15 cellular contexts compared by ENCODE assay signal in the genomic region with DNA sequence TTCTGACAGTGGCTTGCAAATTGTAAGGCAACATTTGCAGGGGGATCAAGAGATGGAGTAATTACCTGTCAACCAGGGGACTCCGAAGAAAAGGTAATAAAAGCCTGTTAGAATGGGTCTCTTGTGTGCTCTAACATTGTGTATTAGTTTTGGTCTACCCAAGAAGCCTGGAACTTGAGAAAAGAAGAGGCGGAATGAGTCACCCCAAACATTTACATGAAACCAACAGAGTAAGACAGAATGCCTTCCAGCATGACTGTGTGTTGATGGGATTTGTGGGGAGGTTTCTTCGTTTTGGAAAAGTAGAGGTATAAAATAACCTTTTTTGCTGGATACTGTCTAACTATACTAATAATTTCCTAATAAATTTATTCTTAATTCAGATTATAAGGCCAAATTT. TPM values are rescaled to one million over a fixed set of nuclear protein-coding genes. Genes with fewer than 3 reads are reported as not detected.
DNase-seq lines count a peak whose midpoint lies in the region; ATAC-seq and TF ChIP-seq lines count a peak whose summit lies in the region.
"Had no signal": no experiment of that assay in that cellular context is flagged by ENCODE, and none has a peak within 500 bp of the region (broad histone marks: within the 10 kb centered on the region; RNA-seq: fewer than 3 reads in every experiment).

No MANE protein-coding gene starts in this region.

- H3K9me3 ChIP-seq in heart left ventricle = no peaks in the 10 kb centered on the region

- H3K27ac ChIP-seq in heart left ventricle = no peak overlapping the region

- no peaks in the 10 kb centered on the region for H3K27me3 ChIP-seq in heart left ventricle

- intact Hi-C loops in heart left ventricle (cut with DNase I) = no loop called here

- in situ Hi-C loops in astrocyte of the cerebellum (cut with HindIII; ENCODE audit: low sequenced_read_pairs) = loop anchor here (25.0 kb wide), 1 partner anchor 241 kb away; the partner anchor contains the start of gene FRY

- no peak overlapping the region for H3K4me3 ChIP-seq in astrocyte of the cerebellum (ENCODE audit: low read depth, low read length)
- H3K4me3 ChIP-seq in heart left ventricle = no peak overlapping the region

- no peak for TF ChIP-seq CTCF in astrocyte of the cerebellum (IDR thresholded peaks at IDR 0.05; ENCODE audit: low read depth, low read length, missing control alignments)
- TF ChIP-seq CTCF in heart left ventricle (IDR thresholded peaks at IDR 0.05) = no peak

- DNase-seq in EH (ENCODE audit: low read depth) (peak; percentile 53), HCEC 1CT (peak; percentile 54), astrocyte of the cerebellum (ENCODE audit: low read depth) (peak; percentile 20), kidney glomerular epithelial cell (lab: John Stamatoyannopoulos, UW) (peak; percentile 17), pons (ENCODE audit: low spot score) (no peak), SKM-1 (lab: John Stamatoyannopoulos, UW; ENCODE audit: unreplicated experiment) (no peak), heart left ventricle (no peak)
- DNase-seq: naive B cell; NCI-H1048; NCI-H226; retina; stimulated activated CD4-positive, alpha-beta T cell treated with anti-CD3 and anti-CD28 coated beads, Interleukin-4, amount 100 ng/mL, for 24 hours; stimulated activated naive B cell treated with anti-CD40 and anti-IgM and Interleukin-4, amounts not matched to agents 10 μg/mL and 1 μg/mL and 100 μg/mL, for 72 hours had no signal

- WGBS in heart left ventricle, 4 donors = 93 to 97% (median 97%) methylated on average over 3 of the region's 3 CpGs

- no peak for TF ChIP-seq POLR2A in heart left ventricle (IDR thresholded peaks at IDR 0.05)

- ATAC-seq in GM19395 (IDR thresholded peaks at IDR 0.05; ENCODE audit: unreplicated experiment) (no peak), heart left ventricle (no peak)
- ATAC-seq: stimulated activated naive B cell treated with anti-CD40 and anti-IgM and Interleukin-4, amounts not matched to agents 10 μg/mL and 1 μg/mL and 100 μg/mL, for 72 hours; WTC11 had no signal

- H3K36me3 ChIP-seq in heart left ventricle = peaks cover 0 to 100% (median 80%) of the 10 kb centered on the region in 9 donors

- peaks cover 0 to 17% (median 0%) of the 10 kb centered on the region in 12 donors for H3K4me1 ChIP-seq in heart left ventricle

RNA-seq across cellular contexts. Expression of gene ZAR1L, which starts 36.7 kb away (rescaled TPM):
- not detected for total RNA-seq in heart left ventricle
- polyA plus RNA-seq in heart left ventricle = not detected

RNA-seq across cellular contexts. Expression of gene BRCA2, which starts 36.9 kb away (rescaled TPM):
- total RNA-seq in heart left ventricle = 1 to 10 TPM in 2 of 9 donors, under 1 TPM in 7; 0.13 to 5.2 (median 0.42) TPM
- polyA plus RNA-seq in heart left ventricle = under 1 TPM; 0.04 to 0.12 TPM

Comparison
In these comparisons a context has a peak if more than half of its experiments do, and no peak if none do; other contexts are left out.
1. DNase-seq: peak in EH (single experiment), HCEC 1CT (single experiment), astrocyte of the cerebellum (single experiment) and kidney glomerular epithelial cell (single experiment); none in pons (single experiment), SKM-1 (single experiment) and heart left ventricle (0 of 5).